8 cellular contexts compared by ENCODE assay signal in genomic region chr1:36609241-36610027, GRCh38.
DNase-seq lines count a peak whose midpoint lies in the region; ATAC-seq and TF ChIP-seq lines count a peak whose summit lies in the region.

No MANE protein-coding gene starts in this region.

- CTCF ChIA-PET in activated naive CD4-positive, alpha-beta T cell treated with anti-CD3 and anti-CD28 coated beads for 36 hours (lab: Charles Lee), result interaction anchor here (0.6 to 2.6 kb wide), 7 partner anchors 10 to 241 kb away, joined by 3 to 8 read pairs (median 4); no protein-coding TSS in a partner anchor
- CTCF ChIA-PET in mammary epithelial cell (lab: Charles Lee; ENCODE audit: low non-redundant PET), result interaction anchor here (0.6 kb wide), 1 partner anchor 1086 kb away, joined by 3 read pairs; no protein-coding TSS in a partner anchor

- H3K9ac ChIP-seq in mammary epithelial cell (ENCODE audit: insufficient read depth, low read length), result no peak overlapping the region

- H3K9me3 Mint-ChIP-seq in activated naive CD4-positive, alpha-beta T cell treated with anti-CD3 and anti-CD28 coated beads for 36 hours, result no peaks in the 10 kb centered on the region

- ATAC-seq in right lobe of liver (peak; percentile 73 to 85 (median 81)), GM18505 (IDR thresholded peaks at IDR 0.05; ENCODE audit: unreplicated experiment) (no peak)

- H3K27ac ChIP-seq in mammary epithelial cell (ENCODE audit: insufficient read depth, low read depth, low read length), result no peak overlapping the region
- H3K27ac ChIP-seq in right lobe of liver, result no peak overlapping the region

- in situ Hi-C loops in mammary epithelial cell (cut with MboI; ENCODE audit: low sequenced_read_pairs in 2 of 2), result no loop called here

- dilution Hi-C loops in mammary epithelial cell (cut with HindIII; ENCODE audit: low sequenced_read_pairs), result no loop called here

- H4K20me1 ChIP-seq in mammary epithelial cell (ENCODE audit: insufficient read depth, low read length), result no peaks in the 10 kb centered on the region

- no peaks in the 10 kb centered on the region for H3K4me1 Mint-ChIP-seq in activated naive CD4-positive, alpha-beta T cell treated with anti-CD3 and anti-CD28 coated beads for 36 hours (ENCODE audit: low read depth)

- H3K36me3 Mint-ChIP-seq in activated naive CD4-positive, alpha-beta T cell treated with anti-CD3 and anti-CD28 coated beads for 36 hours (ENCODE audit: low read depth), result no peaks in the 10 kb centered on the region

- no peaks in the 10 kb centered on the region for H3K36me3 ChIP-seq in mammary epithelial cell (ENCODE audit: insufficient read depth, low read length)
- H3K36me3 ChIP-seq in right lobe of liver, result no peaks in the 10 kb centered on the region

- H3K9me3 ChIP-seq in mammary epithelial cell (replicated peaks; ENCODE audit: insufficient read depth, low read length) (no peaks in the 10 kb centered on the region), right lobe of liver (no peaks in the 10 kb centered on the region)

- H3K27ac Mint-ChIP-seq in activated naive CD4-positive, alpha-beta T cell treated with anti-CD3 and anti-CD28 coated beads for 36 hours, result no peak overlapping the region

- H3K4me3 Mint-ChIP-seq in activated naive CD4-positive, alpha-beta T cell treated with anti-CD3 and anti-CD28 coated beads for 36 hours, result no peak overlapping the region

- no TSS peak for BruUV-seq in mammary epithelial cell (replicated peaks; lab: Mats Ljungman, UMichigan)

- intact Hi-C loops in activated naive CD4-positive, alpha-beta T cell treated with anti-CD3 and anti-CD28 coated beads for 36 hours (cut with micrococcal nuclease), result no loop called here
- intact Hi-C loops in mammary epithelial cell (cut with micrococcal nuclease) (loop anchor here (1.0 to 2.0 kb wide), 2 partner anchors 714 to 825 kb away; no protein-coding TSS in a partner anchor), right lobe of liver (cut with DNase I) (no loop called here)

- peak; percentile 62 for DNase-seq in activated naive CD4-positive, alpha-beta T cell treated with anti-CD3 and anti-CD28 coated beads for 36 hours
- no peak for DNase-seq in activated naive CD4-positive, alpha-beta T cell treated with anti-CD3 and anti-CD28 coated beads, Interleukin-2, amount 50 U/mL, for 16 hours
- DNase-seq in MV-4-11 (lab: John Stamatoyannopoulos, UW) (peak; percentile 68), SHP77 treated with DMSO at 0.1 percent for 48 hours (lab: John Stamatoyannopoulos, UW) (peak; percentile 9), mammary epithelial cell (peak; percentile 48), right lobe of liver (peak in 2 of 3 donors; percentile 44 to 61), stromal cell of bone marrow (ENCODE audit: low read depth) (peak; percentile 13)

- H3K27me3 Mint-ChIP-seq in activated naive CD4-positive, alpha-beta T cell treated with anti-CD3 and anti-CD28 coated beads for 36 hours (ENCODE audit: low read depth), result no peaks in the 10 kb centered on the region

- TF ChIP-seq CTCF in mammary epithelial cell (conservative IDR thresholded peaks at IDR 0.05 in 1 of 2, IDR thresholded peaks at IDR 0.05 in 1 of 2; ENCODE audit: extremely low read depth in 1 of 2, insufficient read depth in 1 of 2, low read depth in 1 of 2, low read length in 2 of 2) (peak; percentile 80 to 87), right lobe of liver (IDR thresholded peaks at IDR 0.05) (peak; percentile 39 to 85 (median 64))

- no peak overlapping the region for H3K4me2 ChIP-seq in mammary epithelial cell (ENCODE audit: insufficient read depth, low read depth, low read length)

- no peaks in the 10 kb centered on the region for H3K79me2 ChIP-seq in mammary epithelial cell (ENCODE audit: insufficient read depth, low read length)

- H3K4me1 ChIP-seq in mammary epithelial cell (ENCODE audit: insufficient read depth, low read length) (no peaks in the 10 kb centered on the region), right lobe of liver (no peaks in the 10 kb centered on the region)

- H3K27me3 ChIP-seq in mammary epithelial cell (ENCODE audit: insufficient read depth, low read length), result no peaks in the 10 kb centered on the region
- H3K27me3 ChIP-seq in right lobe of liver, result no peaks in the 10 kb centered on the region

- no peak overlapping the region for H2AFZ ChIP-seq in mammary epithelial cell (ENCODE audit: low read depth, low read length)

- TF ChIP-seq POLR2A in right lobe of liver (IDR thresholded peaks at IDR 0.05) (no peak), GM18505 (IDR thresholded peaks at IDR 0.05; ENCODE audit: borderline replicate concordance, extremely low read depth, insufficient read depth, insufficient read length) (no peak)

- WGBS in mammary epithelial cell (ENCODE audit: low coverage, missing lambda C conversion rate), result 30% methylated on average over 6 of the region's 6 CpGs
- WGBS in right lobe of liver (ENCODE audit: insufficient coverage, low coverage, low lambda C conversion rate, missing lambda C conversion rate), result 39% methylated on average over 5 of the region's 6 CpGs

- H3K4me3 ChIP-seq in mammary epithelial cell (replicated peaks in 1 of 3; ENCODE audit: insufficient read depth in 1 of 3, low read depth in 2 of 3, low read length in 3 of 3), result no peak overlapping the region
- H3K4me3 ChIP-seq in right lobe of liver, result no peak overlapping the region
